Comparison of ENCODE assay signal across 27 cellular contexts in the genomic region with DNA sequence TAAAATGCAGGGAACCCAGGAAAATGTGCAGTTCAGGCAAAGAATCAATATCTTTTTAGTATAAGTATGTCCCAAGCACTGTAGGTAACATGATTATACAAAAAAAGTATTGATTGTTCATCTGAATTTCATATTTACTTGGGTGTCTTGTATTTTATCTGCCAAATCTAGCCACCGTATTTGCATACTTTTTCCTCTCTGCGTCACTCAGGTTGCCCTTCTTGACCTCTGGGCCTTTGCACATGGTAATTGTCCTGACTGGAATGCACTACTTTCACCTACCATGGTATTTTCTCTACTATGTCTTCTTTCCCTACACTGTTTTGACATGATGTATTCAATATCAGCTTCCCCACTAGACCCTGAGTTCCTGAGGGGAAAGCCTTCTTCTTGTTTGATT. TPM values are rescaled to one million over a fixed set of nuclear protein-coding genes. Genes with fewer than 3 reads are reported as not detected.
DNase-seq lines count a peak whose midpoint lies in the region; ATAC-seq, FAIRE-seq and TF ChIP-seq lines count a peak whose summit lies in the region.
"Had no signal": no experiment of that assay in that cellular context is flagged by ENCODE, and none has a peak within 500 bp of the region (broad histone marks: within the 10 kb centered on the region; RNA-seq: fewer than 3 reads in every experiment).

No MANE protein-coding gene starts in this region.

- no peaks in the 10 kb centered on the region for H3K27me3 ChIP-seq in adrenal gland
- no peaks in the 10 kb centered on the region for H3K27me3 ChIP-seq in pancreas
- H3K27me3 ChIP-seq in testis: no peaks in the 10 kb centered on the region
- H3K27me3 ChIP-seq: BE2C; BLaER1 treated with 17β-estradiol and CSF1 and Interleukin-3, amounts not matched to agents 10 nM and 100 nM had no signal

- peaks cover 18 to 20% of the 10 kb centered on the region in 2 donors for H3K4me1 ChIP-seq in adrenal gland (replicated peaks in 1 of 2)
- peaks cover 12 to 24% (median 16%) of the 10 kb centered on the region in 3 donors for H3K4me1 ChIP-seq in pancreas
- peaks cover 15% of the 10 kb centered on the region for H3K4me1 ChIP-seq in testis
- H3K4me1 ChIP-seq: A549; BE2C; BLaER1 treated with 17β-estradiol and CSF1 and Interleukin-3, amounts not matched to agents 10 nM and 100 nM had no signal

- H3K4me1 Mint-ChIP-seq in activated T-helper 17 cell treated with anti-CD3 and anti-CD28 coated beads, Interleukin-2, amount 50 U/mL, for 72 hours: no peaks in the 10 kb centered on the region
- H3K4me1 Mint-ChIP-seq: CD14-positive monocyte; CD8-positive, alpha-beta memory T cell had no signal

- FAIRE-seq in pancreas (lab: Jason Lieb, UNC): no peak
- FAIRE-seq: A549, D721Med, GM12891, H1 had no signal

- H3K36me3 Mint-ChIP-seq in activated T-helper 17 cell treated with anti-CD3 and anti-CD28 coated beads, Interleukin-2, amount 50 U/mL, for 72 hours (ENCODE audit: low read depth): no peaks in the 10 kb centered on the region
- H3K36me3 Mint-ChIP-seq: CD14-positive monocyte; CD8-positive, alpha-beta memory T cell had no signal

- no peaks in the 10 kb centered on the region for H3K9me3 ChIP-seq in adrenal gland (replicated peaks in 1 of 3)
- no peaks in the 10 kb centered on the region for H3K9me3 ChIP-seq in pancreas
- no peaks in the 10 kb centered on the region for H3K9me3 ChIP-seq in testis
- H3K9me3 ChIP-seq: A549, BE2C had no signal

- TF ChIP-seq POLR2A in adrenal gland (IDR thresholded peaks at IDR 0.05) (no peak), testis (IDR thresholded peaks at IDR 0.05) (no peak), GM18505 (IDR thresholded peaks at IDR 0.05; ENCODE audit: borderline replicate concordance, extremely low read depth, insufficient read depth, insufficient read length) (no peak)

- DNase-seq in adrenal gland (peak in 1 of 7 donors; percentile 13), pancreas (no peak), testis (no peak), DMS53 treated with DMSO at 0.1 percent for 48 hours (lab: John Stamatoyannopoulos, UW; ENCODE audit: unreplicated experiment) (no peak), ecto neural progenitor cell (ENCODE audit: low spot score) (no peak)
- DNase-seq: 8988T; ACHN; AML-193; BE2C; CD4-positive, alpha-beta T cell; CD8-positive, alpha-beta memory T cell; DMS 273 treated with DMSO at 0.1 percent for 48 hours; DMS79 treated with DMSO at 0.1 percent for 48 hours; GF-D8; GM23248; H7; HCEC 1CT had no signal

- TF ChIP-seq CTCF in adrenal gland (IDR thresholded peaks at IDR 0.05) (no peak), pancreas (IDR thresholded peaks at IDR 0.05) (no peak), testis (IDR thresholded peaks at IDR 0.05) (no peak)

- peak overlapping the region; percentile 23 for H3K27ac Mint-ChIP-seq in activated T-helper 17 cell treated with anti-CD3 and anti-CD28 coated beads, Interleukin-2, amount 50 U/mL, for 72 hours
- H3K27ac Mint-ChIP-seq: CD14-positive monocyte; CD4-positive, alpha-beta T cell; CD8-positive, alpha-beta memory T cell had no signal

- H3K36me3 ChIP-seq in adrenal gland (replicated peaks in 1 of 2) (no peaks in the 10 kb centered on the region), pancreas (no peaks in the 10 kb centered on the region), testis (ENCODE audit: low read depth, missing control alignments) (no peaks in the 10 kb centered on the region)
- H3K36me3 ChIP-seq: BE2C; BLaER1 treated with 17β-estradiol and CSF1 and Interleukin-3, amounts not matched to agents 10 nM and 100 nM had no signal

- intact Hi-C loops in adrenal gland (cut with DNase I): loop anchor here in 1 of 2 donors (10.0 kb wide), 1 partner anchor 91 kb away; no protein-coding TSS in a partner anchor
- intact Hi-C loops in pancreas (cut with DNase I): no loop called here
- intact Hi-C loops in testis (cut with DNase I; ENCODE audit: low total_unique reads): no loop called here

- peaks cover 23% of the 10 kb centered on the region for H3K27me3 Mint-ChIP-seq in activated T-helper 17 cell treated with anti-CD3 and anti-CD28 coated beads, Interleukin-2, amount 50 U/mL, for 72 hours
- H3K27me3 Mint-ChIP-seq: CD4-positive, alpha-beta T cell had no signal

- no peak overlapping the region for H3K4me3 Mint-ChIP-seq in activated T-helper 17 cell treated with anti-CD3 and anti-CD28 coated beads, Interleukin-2, amount 50 U/mL, for 72 hours
- H3K4me3 Mint-ChIP-seq: CD14-positive monocyte; CD4-positive, alpha-beta T cell; CD8-positive, alpha-beta memory T cell had no signal

- 33 to 62% (median 41%) methylated on average over 2 of the region's 2 CpGs for WGBS in adrenal gland, 4 donors
- 16 to 19% methylated on average over 2 of the region's 2 CpGs for WGBS in pancreas, 2 donors
- 44 to 78% methylated on average over 2 of the region's 2 CpGs for WGBS in testis, 2 donors

- ATAC-seq in activated T-helper 17 cell treated with anti-CD3 and anti-CD28 coated beads, Interleukin-2, amount 50 U/mL, for 72 hours (replicated peaks): no peak
- ATAC-seq in pancreas: peak; percentile 49 to 75 (median 52)
- ATAC-seq in GM18505 (IDR thresholded peaks at IDR 0.05; ENCODE audit: unreplicated experiment): no peak
- ATAC-seq: A549 had no signal

- no peak overlapping the region for H3K4me3 ChIP-seq in adrenal gland
- no peak overlapping the region for H3K4me3 ChIP-seq in pancreas
- H3K4me3 ChIP-seq in testis: no peak overlapping the region
- H3K4me3 ChIP-seq: A549; BLaER1 treated with 17β-estradiol and CSF1 and Interleukin-3, amounts not matched to agents 10 nM and 100 nM; GM23248 had no signal

- H3K27ac ChIP-seq in adrenal gland (peak overlapping the region; percentile 63 to 85 (median 75)), pancreas (peak overlapping the region in 2 of 4 donors; percentile 60 to 65), testis (peak overlapping the region; percentile 77 to 84)
- H3K27ac ChIP-seq: A549; BLaER1 treated with 17β-estradiol and CSF1 and Interleukin-3, amounts not matched to agents 10 nM and 100 nM; GM23248 had no signal

- H3K9me3 Mint-ChIP-seq in activated T-helper 17 cell treated with anti-CD3 and anti-CD28 coated beads, Interleukin-2, amount 50 U/mL, for 72 hours: no peaks in the 10 kb centered on the region
- H3K9me3 Mint-ChIP-seq: CD4-positive, alpha-beta T cell; CD8-positive, alpha-beta memory T cell had no signal

RNA-seq across cellular contexts. Expression of gene GSTA3, which starts 15.2 kb away (rescaled TPM):
- not detected for total RNA-seq in activated T-helper 17 cell treated with anti-CD3 and anti-CD28 coated beads, Interleukin-2, amount 50 U/mL, for 72 hours
- total RNA-seq in adrenal gland: 100 to 1,000 TPM in 1 of 8 donors, 10 to 100 TPM in 7; 12.7 to 179 (median 36.4) TPM
- 100 to 1,000 TPM in 1 of 3 donors, 10 to 100 TPM in 1, 1 to 10 TPM in 1; 8.1 to 431 (median 76.4) TPM for polyA plus RNA-seq in adrenal gland
- total RNA-seq in pancreas: not detected
- polyA plus RNA-seq in pancreas: not detected
- 10 to 100 TPM; 26.7 to 28.7 TPM for total RNA-seq in testis
- polyA plus RNA-seq in testis (ENCODE audit: insufficient read depth, low read depth, low replicate concordance): 8.9 TPM
- total RNA-seq: CD4-positive, alpha-beta T cell; CD8-positive, alpha-beta memory T cell; Daoy; G401; GM23248; H1; H7 had no signal
- polyA plus RNA-seq: A549; CD14-positive monocyte; CD8-positive, alpha-beta memory T cell; GM23248; H1 had no signal

RNA-seq across cellular contexts. Expression of gene GSTA5, which starts 53.7 kb away (rescaled TPM):
- total RNA-seq in activated T-helper 17 cell treated with anti-CD3 and anti-CD28 coated beads, Interleukin-2, amount 50 U/mL, for 72 hours: not detected
- total RNA-seq in adrenal gland (not detected), pancreas (not detected), testis (not detected)
- polyA plus RNA-seq in adrenal gland (not detected), pancreas (not detected), testis (ENCODE audit: insufficient read depth, low read depth, low replicate concordance) (not detected)
- total RNA-seq: CD4-positive, alpha-beta T cell; CD8-positive, alpha-beta memory T cell; Daoy; G401; GM23248; H1; H7 had no signal
- polyA plus RNA-seq: A549; CD14-positive monocyte; CD8-positive, alpha-beta memory T cell; GM23248; H1 had no signal

Comparison
In these comparisons a context has a peak if more than half of its experiments do, and no peak if none do; other contexts are left out.
1. ATAC-seq: peak in pancreas (4 of 4); none in activated T-helper 17 cell treated with anti-CD3 and anti-CD28 coated beads, Interleukin-2, amount 50 U/mL, for 72 hours (single experiment) and GM18505 (single experiment).
2. RNA of gene GSTA3, which starts 15.2 kb away (total RNA-seq): 12.7 to 179 TPM in adrenal gland and 26.7 to 28.7 TPM in testis; not detected in activated T-helper 17 cell treated with anti-CD3 and anti-CD28 coated beads, Interleukin-2, amount 50 U/mL, for 72 hours and not detected in pancreas; every median in the first group is over 10 times any median in the second.